7 cellular contexts compared by ENCODE assay signal in genomic region chr2:87508784-87509183, GRCh38.
DNase-seq lines count a peak whose midpoint lies in the region; ATAC-seq and TF ChIP-seq lines count a peak whose summit lies in the region.
"Not testable (repeated sequence)": the region's sequence is repeated elsewhere in the genome, so short reads cannot be mapped to it uniquely, and the experiment has no call there.

No MANE protein-coding gene starts in this region.

- H3K27me3 Mint-ChIP-seq in CD8-positive, alpha-beta memory T cell; activated CD4-positive, alpha-beta T cell treated with anti-CD3 and anti-CD28 coated beads, Interleukin-2, amount 10 ng/mL, durations not matched to agents 24 days and 14 days; activated T-helper 17 cell treated with anti-CD3 and anti-CD28 coated beads, Interleukin-2, amount 50 U/mL, for 72 hours; activated naive CD8-positive, alpha-beta T cell treated with anti-CD3 and anti-CD28 coated beads, Interleukin-2, amount 50 U/mL, for 24 hours: not testable (repeated sequence)

- not testable (repeated sequence) for TF ChIP-seq POLR2A in spleen (IDR thresholded peaks at IDR 0.05)

- not testable (repeated sequence) for H4K20me1 ChIP-seq in OCI-LY7 (ENCODE audit: insufficient read depth, low read length)

- H3K4me1 ChIP-seq in CD8-positive, alpha-beta memory T cell (ENCODE audit: insufficient read depth, low read length) = peaks cover 15% of the 10 kb centered on the region
- H3K4me1 ChIP-seq in OCI-LY7 (ENCODE audit: insufficient read depth, low read length, poor library complexity, severe bottlenecking) (peaks cover 23% of the 10 kb centered on the region), spleen (peaks cover 0 to 15% (median 11%) of the 10 kb centered on the region in 6 donors)
- not testable (repeated sequence) for H3K4me1 ChIP-seq in right atrium auricular region

- ATAC-seq in activated T-helper 17 cell treated with anti-CD3 and anti-CD28 coated beads, Interleukin-2, amount 50 U/mL, for 72 hours (replicated peaks) = peak; percentile 34
- ATAC-seq in activated naive CD8-positive, alpha-beta T cell treated with anti-CD3 and anti-CD28 coated beads, Interleukin-2, amount 50 U/mL, for 24 hours = peak; percentile 41

- peak overlapping the region; percentile 64; the same call in 1 of the 2 replicates for H2AFZ ChIP-seq in OCI-LY7 (ENCODE audit: low read length)

- H3K4me1 Mint-ChIP-seq in CD8-positive, alpha-beta memory T cell = peaks cover 10 to 16% (median 11%) of the 10 kb centered on the region in 3 donors
- H3K4me1 Mint-ChIP-seq in activated CD4-positive, alpha-beta T cell treated with anti-CD3 and anti-CD28 coated beads, Interleukin-2, amount 10 ng/mL, durations not matched to agents 24 days and 14 days; activated T-helper 17 cell treated with anti-CD3 and anti-CD28 coated beads, Interleukin-2, amount 50 U/mL, for 72 hours: not testable (repeated sequence)
- H3K4me1 Mint-ChIP-seq in activated naive CD8-positive, alpha-beta T cell treated with anti-CD3 and anti-CD28 coated beads, Interleukin-2, amount 50 U/mL, for 24 hours = peaks cover 31% of the 10 kb centered on the region

- peak overlapping the region in 5 of 7 donors; percentile 36 to 62 (median 37) for H3K4me3 Mint-ChIP-seq in CD8-positive, alpha-beta memory T cell
- peak overlapping the region; percentile 62 for H3K4me3 Mint-ChIP-seq in activated CD4-positive, alpha-beta T cell treated with anti-CD3 and anti-CD28 coated beads, Interleukin-2, amount 10 ng/mL, durations not matched to agents 24 days and 14 days
- peak overlapping the region; percentile 61 for H3K4me3 Mint-ChIP-seq in activated T-helper 17 cell treated with anti-CD3 and anti-CD28 coated beads, Interleukin-2, amount 50 U/mL, for 72 hours
- peak overlapping the region; percentile 69 for H3K4me3 Mint-ChIP-seq in activated naive CD8-positive, alpha-beta T cell treated with anti-CD3 and anti-CD28 coated beads, Interleukin-2, amount 50 U/mL, for 24 hours

- H3K27ac Mint-ChIP-seq in CD8-positive, alpha-beta memory T cell = peak overlapping the region; percentile 78 to 92 (median 89)
- peak overlapping the region; percentile 98 for H3K27ac Mint-ChIP-seq in activated CD4-positive, alpha-beta T cell treated with anti-CD3 and anti-CD28 coated beads, Interleukin-2, amount 10 ng/mL, durations not matched to agents 24 days and 14 days
- peak overlapping the region; percentile 77 for H3K27ac Mint-ChIP-seq in activated T-helper 17 cell treated with anti-CD3 and anti-CD28 coated beads, Interleukin-2, amount 50 U/mL, for 72 hours
- H3K27ac Mint-ChIP-seq in activated naive CD8-positive, alpha-beta T cell treated with anti-CD3 and anti-CD28 coated beads, Interleukin-2, amount 50 U/mL, for 24 hours = peak overlapping the region; percentile 100

- intact Hi-C loops in OCI-LY7 (cut with micrococcal nuclease; ENCODE audit: unreplicated experiment); activated CD4-positive, alpha-beta T cell treated with anti-CD3 and anti-CD28 coated beads, Interleukin-2, amount 10 ng/mL, durations not matched to agents 24 days and 14 days (cut with micrococcal nuclease); spleen (cut with DNase I; ENCODE audit: low total_unique reads): not testable (repeated sequence)

- H3K4me3 ChIP-seq in CD8-positive, alpha-beta memory T cell (ENCODE audit: low read length); OCI-LY7 (ENCODE audit: low read depth, low read length, poor library complexity, severe bottlenecking); right atrium auricular region; spleen: not testable (repeated sequence)

- BruUV-seq in OCI-LY7 (replicated peaks; lab: Mats Ljungman, UMichigan) = not testable (repeated sequence)

- not testable (repeated sequence) for TF ChIP-seq CTCF in OCI-LY7 (conservative IDR thresholded peaks at IDR 0.05; ENCODE audit: low read length); right atrium auricular region (IDR thresholded peaks at IDR 0.05); spleen (IDR thresholded peaks at IDR 0.05 in 8 of 11, conservative IDR thresholded peaks at IDR 0.05 in 3 of 11)

- not testable (repeated sequence) for H3K79me2 ChIP-seq in OCI-LY7 (ENCODE audit: insufficient read depth, low read depth, low read length)

- H3K36me3 ChIP-seq in CD8-positive, alpha-beta memory T cell (ENCODE audit: insufficient read depth, low read length); OCI-LY7 (ENCODE audit: insufficient read depth, low read length); right atrium auricular region; spleen: not testable (repeated sequence)

- H3K9me3 ChIP-seq in CD8-positive, alpha-beta memory T cell (ENCODE audit: low read length); OCI-LY7 (ENCODE audit: low read length); right atrium auricular region; spleen: not testable (repeated sequence)

- H3K9me3 Mint-ChIP-seq in CD8-positive, alpha-beta memory T cell; activated CD4-positive, alpha-beta T cell treated with anti-CD3 and anti-CD28 coated beads, Interleukin-2, amount 10 ng/mL, durations not matched to agents 24 days and 14 days; activated T-helper 17 cell treated with anti-CD3 and anti-CD28 coated beads, Interleukin-2, amount 50 U/mL, for 72 hours; activated naive CD8-positive, alpha-beta T cell treated with anti-CD3 and anti-CD28 coated beads, Interleukin-2, amount 50 U/mL, for 24 hours: not testable (repeated sequence)

- not testable (repeated sequence) for DNase-seq in CD8-positive, alpha-beta memory T cell; OCI-LY7 (ENCODE audit: low spot score); activated naive CD8-positive, alpha-beta T cell treated with anti-CD3 and anti-CD28 coated beads, Interleukin-2, amount 50 U/mL, for 24 hours; right atrium auricular region (ENCODE audit: low spot score); spleen
- peak; percentile 68 for DNase-seq in activated CD4-positive, alpha-beta T cell treated with anti-CD3 and anti-CD28 coated beads, Interleukin-2, amount 10 ng/mL, durations not matched to agents 24 days and 14 days

- 48 to 69% (median 59%) methylated on average over 3 to 4 of the region's 5 CpGs for WGBS in spleen, 5 donors

- not testable (repeated sequence) for H3K36me3 Mint-ChIP-seq in CD8-positive, alpha-beta memory T cell; activated CD4-positive, alpha-beta T cell treated with anti-CD3 and anti-CD28 coated beads, Interleukin-2, amount 10 ng/mL, durations not matched to agents 24 days and 14 days (ENCODE audit: low read depth); activated T-helper 17 cell treated with anti-CD3 and anti-CD28 coated beads, Interleukin-2, amount 50 U/mL, for 72 hours (ENCODE audit: low read depth); activated naive CD8-positive, alpha-beta T cell treated with anti-CD3 and anti-CD28 coated beads, Interleukin-2, amount 50 U/mL, for 24 hours (ENCODE audit: low read depth)

- H3K27ac ChIP-seq in CD8-positive, alpha-beta memory T cell (ENCODE audit: low read depth, low read length) = not testable (repeated sequence)
- peak overlapping the region; percentile 67 for H3K27ac ChIP-seq in OCI-LY7 (ENCODE audit: low read depth, low read length, poor library complexity, severe bottlenecking)
- peak overlapping the region; percentile 43 to 62 for H3K27ac ChIP-seq in right atrium auricular region
- H3K27ac ChIP-seq in spleen = peak overlapping the region in 7 of 8 donors; percentile 43 to 86 (median 77)

- not testable (repeated sequence) for H3K27me3 ChIP-seq in CD8-positive, alpha-beta memory T cell (ENCODE audit: insufficient read depth, low read length, poor library complexity, severe bottlenecking); right atrium auricular region; spleen (replicated peaks in 1 of 7)

- peak overlapping the region; percentile 52 for H3K4me2 ChIP-seq in OCI-LY7 (ENCODE audit: low read length)

- CTCF ChIA-PET in CD8-positive, alpha-beta memory T cell (lab: Charles Lee); OCI-LY7 (lab: Charles Lee; ENCODE audit: unreplicated experiment): not testable (repeated sequence)

- H3K9me2 ChIP-seq in OCI-LY7 (ENCODE audit: insufficient read depth, low read length) = not testable (repeated sequence)

- POLR2A ChIA-PET in CD8-positive, alpha-beta memory T cell (lab: Charles Lee); OCI-LY7 (lab: Charles Lee): not testable (repeated sequence)
